Comparison of ENCODE assay signal across 8 cellular contexts in the genomic region with DNA sequence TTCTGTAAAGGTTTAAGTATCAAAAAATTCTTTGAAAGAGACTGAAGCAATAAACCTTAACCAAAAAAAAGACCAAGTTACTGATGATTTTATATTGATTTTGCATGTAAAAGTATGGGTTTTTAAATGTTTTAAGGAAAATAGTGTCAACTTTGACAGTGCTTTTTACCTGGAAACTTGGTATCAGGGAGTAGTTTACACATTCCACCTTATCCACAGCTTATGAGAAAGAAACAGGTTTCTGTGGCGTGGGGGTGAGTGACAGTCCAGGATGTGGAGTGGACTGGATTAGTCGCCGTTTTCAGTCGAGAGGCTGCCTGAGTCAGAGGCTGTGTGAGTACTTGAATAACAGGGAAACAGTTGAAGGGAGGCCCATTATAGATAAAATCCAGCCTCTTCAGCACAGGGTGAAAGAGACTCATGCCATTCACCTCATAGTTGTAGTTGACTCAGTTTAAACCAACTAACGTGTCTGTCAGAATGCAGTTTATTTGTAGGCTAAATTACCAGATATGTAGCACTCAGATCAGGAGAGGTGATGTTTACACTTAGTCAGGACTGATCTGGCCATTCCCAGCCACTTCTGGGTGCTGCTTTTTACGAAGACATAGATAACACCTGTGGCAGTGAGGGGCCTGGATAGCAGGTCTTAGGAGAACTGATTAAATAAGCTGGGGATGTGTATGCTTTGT. TPM values are rescaled to one million over a fixed set of nuclear protein-coding genes. Genes with fewer than 3 reads are reported as not detected.
DNase-seq lines count a peak whose midpoint lies in the region; ATAC-seq and TF ChIP-seq lines count a peak whose summit lies in the region.

No MANE protein-coding gene starts in this region.

- no peaks in the 10 kb centered on the region for H3K9me2 ChIP-seq in Karpas-422 (replicated peaks; ENCODE audit: insufficient read depth, low read length)

- no peak overlapping the region for H3K9ac ChIP-seq in Karpas-422 (ENCODE audit: low read length)

- H3K4me1 ChIP-seq in Karpas-422 (ENCODE audit: low read length): peaks cover 38% of the 10 kb centered on the region

- H2AFZ ChIP-seq in Karpas-422 (ENCODE audit: low read length): no peak overlapping the region

- TF ChIP-seq CTCF in fibroblast of the aortic adventitia (IDR thresholded peaks at IDR 0.05; ENCODE audit: insufficient read depth, low read length): no peak

- DNase-seq in Right ventricle myocardium superior: no peak
- DNase-seq in cardiac septum (ENCODE audit: low spot score): no peak
- DNase-seq in Karpas-422: no peak
- peak; percentile 51 for DNase-seq in activated CD8-positive, alpha-beta memory T cell treated with anti-CD3 and anti-CD28 coated beads, Interleukin-2, amount 50 U/mL, for 4 hours
- peak; percentile 61 for DNase-seq in fibroblast of the aortic adventitia (ENCODE audit: low read depth)
- peak; percentile 58 for DNase-seq in stimulated activated CD4-positive, alpha-beta T cell treated with anti-CD3 and anti-CD28 coated beads, Interleukin-12 subunit alpha, Interleukin-12 subunit beta, amount 100 ng/mL, for 4 hours
- DNase-seq in occipital lobe (lab: John Stamatoyannopoulos, UW): no peak
- DNase-seq in NCI-H2196 treated with DMSO at 0.1 percent for 48 hours (lab: John Stamatoyannopoulos, UW; ENCODE audit: unreplicated experiment): no peak

- H3K36me3 ChIP-seq in Karpas-422 (ENCODE audit: insufficient read depth, low read length): peaks cover 13% of the 10 kb centered on the region

- no peaks in the 10 kb centered on the region for H3K9me3 ChIP-seq in Karpas-422 (ENCODE audit: low read length)

- H3K4me2 ChIP-seq in Karpas-422 (ENCODE audit: low read depth, low read length, poor library complexity, severe bottlenecking): no peak overlapping the region

- H3K79me2 ChIP-seq in Karpas-422 (ENCODE audit: low read length): peaks cover 73% of the 10 kb centered on the region

- H3K27me3 ChIP-seq in Karpas-422 (ENCODE audit: low read length): no peaks in the 10 kb centered on the region

- intact Hi-C loops in Right ventricle myocardium superior (cut with DNase I): no loop called here
- intact Hi-C loops in cardiac septum (cut with DNase I): no loop called here

- H4K20me1 ChIP-seq in Karpas-422 (ENCODE audit: insufficient read depth, low read depth, low read length): no peaks in the 10 kb centered on the region

- ATAC-seq in Right ventricle myocardium superior (ENCODE audit: poor library complexity): peak; percentile 19

- H3K27ac ChIP-seq in Karpas-422 (ENCODE audit: low read length): peak overlapping the region; percentile 58; the same call in 1 of the 2 replicates

- no peak overlapping the region for H3K4me3 ChIP-seq in Karpas-422 (ENCODE audit: low read length)
- no peak overlapping the region for H3K4me3 ChIP-seq in fibroblast of the aortic adventitia (ENCODE audit: low read depth, low read length)

RNA-seq across cellular contexts. Expression of gene GPR183, which starts 0.6 kb away (rescaled TPM):
- total RNA-seq in Right ventricle myocardium superior: 1.6 TPM
- total RNA-seq in cardiac septum: 1.1 TPM
- 0.11 TPM in 1 of 2 replicates, not detected in the other for total RNA-seq in Karpas-422 (2014; rRNA removed; shearing (Covaris generic); ENCODE audit: low replicate concordance)
- total RNA-seq in fibroblast of the aortic adventitia (ENCODE audit: low replicate concordance): not detected in 2 replicates
- 3.1 TPM for total RNA-seq in occipital lobe

RNA-seq across cellular contexts. Expression of gene GPR18, which starts 49.6 kb away (rescaled TPM):
- total RNA-seq in Right ventricle myocardium superior: not detected
- not detected for total RNA-seq in cardiac septum
- 45.4 and 126 TPM in 2 replicates for total RNA-seq in Karpas-422 (2014; rRNA removed; shearing (Covaris generic); ENCODE audit: low replicate concordance)
- not detected in 2 replicates for total RNA-seq in fibroblast of the aortic adventitia (ENCODE audit: low replicate concordance)
- not detected for total RNA-seq in occipital lobe

Comparison
In these comparisons a context has a peak if more than half of its experiments do, and no peak if none do; other contexts are left out.
1. DNase-seq: peak in activated CD8-positive, alpha-beta memory T cell treated with anti-CD3 and anti-CD28 coated beads, Interleukin-2, amount 50 U/mL, for 4 hours (single experiment), fibroblast of the aortic adventitia (single experiment) and stimulated activated CD4-positive, alpha-beta T cell treated with anti-CD3 and anti-CD28 coated beads, Interleukin-12 subunit alpha, Interleukin-12 subunit beta, amount 100 ng/mL, for 4 hours (single experiment); none in Right ventricle myocardium superior (single experiment), cardiac septum (single experiment), Karpas-422 (single experiment), occipital lobe (single experiment) and NCI-H2196 treated with DMSO at 0.1 percent for 48 hours (single experiment).
2. RNA of gene GPR18, which starts 49.6 kb away (total RNA-seq): 45.4 to 126 TPM in Karpas-422; not detected in Right ventricle myocardium superior (single experiment), not detected in cardiac septum (single experiment), not detected in fibroblast of the aortic adventitia and not detected in occipital lobe (single experiment); every median in the first group is over 10 times any median in the second.